ENCODE assay signal across 33 cellular contexts in the genomic region with DNA sequence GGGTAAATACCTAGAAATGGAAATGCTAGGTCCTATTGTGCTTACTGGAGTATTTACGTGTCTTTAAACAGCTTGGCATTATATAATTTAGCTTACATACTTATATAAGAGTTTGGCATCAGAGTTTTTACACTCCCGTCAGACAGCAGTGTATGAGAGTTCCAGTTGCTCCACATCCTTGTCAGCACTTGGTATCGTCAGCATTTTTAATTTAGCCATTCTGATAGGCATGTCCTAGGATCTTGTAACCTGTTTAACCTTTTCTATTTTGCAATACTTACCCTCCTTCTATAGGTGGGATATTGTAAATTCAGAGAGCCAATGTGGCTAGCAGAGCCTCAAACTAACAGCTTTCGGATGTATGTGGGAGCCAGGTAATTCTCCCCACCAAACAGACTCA.
"Had no signal": no experiment of that assay in that cellular context is flagged by ENCODE, and none has a peak within 500 bp of the region (broad histone marks: within the 10 kb centered on the region; RNA-seq: fewer than 3 reads in every experiment).

No MANE protein-coding gene starts in this region.

- FAIRE-seq: astrocyte, bronchial epithelial cell had no signal

- H3K4me3 ChIP-seq: adrenal gland, ascending aorta, body of pancreas, breast epithelium, cardiac muscle cell had no signal

- ATAC-seq: activated naive CD4-positive, alpha-beta T cell treated with anti-CD3 and anti-CD28 coated beads, Interleukin-2, amount 50 U/mL, for 72 hours; activated naive CD8-positive, alpha-beta T cell treated with anti-CD3 and anti-CD28 coated beads, Interleukin-2, amount 50 U/mL, for 24 hours; activated T-cell treated with anti-CD3 and anti-CD28 coated beads, Interleukin-2, amount 50 U/mL, for 4 hours; activated T-cell treated with anti-CD3 and anti-CD28 coated beads, Interleukin-2, amount 50 U/mL, for 72 hours; activated T-helper 17 cell treated with anti-CD3 and anti-CD28 coated beads, Interleukin-2, amount 50 U/mL, for 72 hours; body of pancreas had no signal

- H3K36me3 ChIP-seq: adrenal gland, ascending aorta, brain microvascular endothelial cell, breast epithelium, cardiac muscle cell had no signal

- H3K4me1 ChIP-seq: adrenal gland, ascending aorta, body of pancreas, breast epithelium had no signal

- DNase-seq: activated effector memory CD4-positive, alpha-beta T cell treated with anti-CD3 and anti-CD28 coated beads, Interleukin-2, amount 50 U/mL, for 16 hours; activated effector memory CD4-positive, alpha-beta T cell treated with Interleukin-2 at 50 U/mL for 16 hours; activated gamma-delta T cell; activated gamma-delta T cell treated with Interleukin-2 at 50 U/mL for 16 hours; activated naive CD4-positive, alpha-beta T cell; activated naive CD4-positive, alpha-beta T cell treated with anti-CD3 and anti-CD28 coated beads for 36 hours; activated naive CD4-positive, alpha-beta T cell treated with anti-CD3 and anti-CD28 coated beads, Interleukin-2, amount 10 ng/mL, durations not matched to agents 7 days and 5 days; activated naive CD4-positive, alpha-beta T cell treated with anti-CD3 and anti-CD28 coated beads, Interleukin-2, amount 50 U/mL, for 16 hours; activated naive CD4-positive, alpha-beta T cell treated with Interleukin-2 at 50 U/mL for 16 hours; activated naive CD8-positive, alpha-beta T cell treated with anti-CD3 and anti-CD28 coated beads for 36 hours; activated naive CD8-positive, alpha-beta T cell treated with anti-CD3 and anti-CD28 coated beads, Interleukin-2, amount 10 ng/mL, durations not matched to agents 7 days and 5 days; activated naive CD8-positive, alpha-beta T cell treated with anti-CD3 and anti-CD28 coated beads, Interleukin-2, amount 50 U/mL, for 24 hours; activated T-cell treated with anti-CD3 and anti-CD28 coated beads, Interleukin-2, amount 50 U/mL, for 24 hours; activated T-cell treated with anti-CD3 and anti-CD28 coated beads, Interleukin-2, amount 50 U/mL, for 4 hours; activated T-cell treated with anti-CD3 and anti-CD28 coated beads, Interleukin-2, amount 50 U/mL, for 48 hours; activated T-cell treated with anti-CD3 and anti-CD28 coated beads, Interleukin-2, amount 50 U/mL, for 72 hours; adrenal gland; amniotic stem cell; amygdala; anterior cingulate cortex; aorta; body of pancreas; brain microvascular endothelial cell; caudate nucleus; central memory CD4-positive, alpha-beta T cell; cerebellar nuclear complex had no signal

- H3K9me3 ChIP-seq: adrenal gland, ascending aorta, body of pancreas had no signal

- H3K27ac ChIP-seq: adrenal gland, ascending aorta, body of pancreas, brain microvascular endothelial cell, breast epithelium, cardiac muscle cell had no signal

- H3K27me3 ChIP-seq: adrenal gland, ascending aorta, body of pancreas, brain microvascular endothelial cell, breast epithelium, cardiac muscle cell had no signal
